ENCODE assay signal across 28 cellular contexts in genomic region chr17:75592364-75593020, GRCh38. TPM values are rescaled to one million over a fixed set of nuclear protein-coding genes. Genes with fewer than 3 reads are reported as not detected.
DNase-seq lines count a peak whose midpoint lies in the region; ATAC-seq, FAIRE-seq and TF ChIP-seq lines count a peak whose summit lies in the region.
"Had no signal": no experiment of that assay in that cellular context is flagged by ENCODE, and none has a peak within 500 bp of the region (broad histone marks: within the 10 kb centered on the region; RNA-seq: fewer than 3 reads in every experiment).

No MANE protein-coding gene starts in this region.

- no peaks in the 10 kb centered on the region for H3K9me3 ChIP-seq in T-helper 17 cell (ENCODE audit: control insufficient read depth, low read length, poor library complexity, severe bottlenecking)
- H3K9me3 ChIP-seq in HepG2 (ENCODE audit: low read length): no peaks in the 10 kb centered on the region
- H3K9me3 ChIP-seq in sigmoid colon: no peaks in the 10 kb centered on the region
- H3K9me3 ChIP-seq: BLaER1 treated with 17β-estradiol and CSF1 and Interleukin-3, amounts not matched to agents 10 nM and 100 nM had no signal

- TF ChIP-seq EP300 in HepG2 (IDR thresholded peaks at IDR 0.05; ENCODE audit: low read depth in 2 of 2, low read length in 2 of 2) (no peak), HepG2 (CRISPR knock-in tag; IDR thresholded peaks at IDR 0.05; ENCODE audit: borderline replicate concordance) (no peak), sigmoid colon (IDR thresholded peaks at IDR 0.05) (no peak)

- no peak overlapping the region for H3K4me3 Mint-ChIP-seq in activated CD8-positive, alpha-beta T cell treated with anti-CD3 and anti-CD28 coated beads, Interleukin-2, amount 10 ng/mL, durations not matched to agents 7 days and 5 days
- H3K4me3 Mint-ChIP-seq in activated CD8-positive, alpha-beta T cell treated with anti-CD3 and anti-CD28 coated beads for 36 hours: no peak overlapping the region
- no peak overlapping the region for H3K4me3 Mint-ChIP-seq in T-helper 17 cell
- H3K4me3 Mint-ChIP-seq: CD8-positive, alpha-beta T cell; HFFc6 had no signal

- H3K9ac ChIP-seq in HepG2 (ENCODE audit: insufficient read depth, low read depth, low read length): no peak overlapping the region

- peaks cover 22 to 38% of the 10 kb centered on the region in 2 experiments for H3K27me3 ChIP-seq in HepG2 (ENCODE audit: control insufficient read depth in 1 of 2, insufficient read depth in 2 of 2, low read length in 2 of 2)
- H3K27me3 ChIP-seq in sigmoid colon: peaks cover 0 to 4% (median 0%) of the 10 kb centered on the region in 3 donors
- H3K27me3 ChIP-seq: BLaER1 treated with 17β-estradiol and CSF1 and Interleukin-3, amounts not matched to agents 10 nM and 100 nM had no signal

- POLR2A ChIA-PET in activated CD8-positive, alpha-beta T cell treated with anti-CD3 and anti-CD28 coated beads, Interleukin-2, amount 10 ng/mL, durations not matched to agents 7 days and 5 days (lab: Charles Lee): interaction anchor here (0.8 kb wide), 1 partner anchor 11 kb away, joined by 5 read pairs; no protein-coding TSS in a partner anchor
- POLR2A ChIA-PET in activated CD8-positive, alpha-beta T cell treated with anti-CD3 and anti-CD28 coated beads for 36 hours (lab: Charles Lee): no interaction called here
- POLR2A ChIA-PET in HepG2 (lab: Yijun Ruan, JAX): interaction anchor here (1.2 kb wide), 1 partner anchor 39 kb away, joined by 3 read pairs; no protein-coding TSS in a partner anchor

- 56% methylated on average over 7 of the region's 17 CpGs for WGBS in HepG2 (ENCODE audit: low lambda C conversion rate)
- 88 to 93% methylated on average over 17 of the region's 17 CpGs for WGBS in sigmoid colon, 2 donors

- no peak for DNase-seq in activated CD8-positive, alpha-beta T cell treated with anti-CD3 and anti-CD28 coated beads, Interleukin-2, amount 10 ng/mL, durations not matched to agents 7 days and 5 days
- no peak for DNase-seq in activated CD8-positive, alpha-beta T cell treated with anti-CD3 and anti-CD28 coated beads for 36 hours
- no peak for DNase-seq in T-helper 17 cell
- no peak for DNase-seq in HepG2 (ENCODE audit: low spot score)
- peak; percentile 48 for DNase-seq in sigmoid colon
- DNase-seq in NCI-H2107 treated with DMSO at 0.1 percent for 48 hours (lab: John Stamatoyannopoulos, UW; ENCODE audit: unreplicated experiment): no peak
- DNase-seq: DMS153, GOT3, HFFc6, Karpas-422, NCI-H1694, NCI-H2081, NCI-H2171 treated with DMSO at 0.1 percent for 48 hours, NCI-H526, OCI-M1, SHP77 treated with DMSO at 0.1 percent for 48 hours had no signal

- in situ Hi-C loops in HepG2 (cut with HindIII; ENCODE audit: extremely low pct_ligation_motif_present, low pct_unique_long_range_greater_than_20kb): loop anchor here (10.0 kb wide), 1 partner anchor 168 kb away; no protein-coding TSS in a partner anchor

- H3K4me3 ChIP-seq in HepG2 (replicated peaks in 1 of 3; ENCODE audit: insufficient read depth in 1 of 3, low read depth in 2 of 3, low read length in 3 of 3) (no peak overlapping the region), sigmoid colon (no peak overlapping the region)
- H3K4me3 ChIP-seq: BLaER1 treated with 17β-estradiol and CSF1 and Interleukin-3, amounts not matched to agents 10 nM and 100 nM; SK-N-MC had no signal

- TF ChIP-seq POLR2A in HepG2 (IDR thresholded peaks at IDR 0.05; ENCODE audit: insufficient read depth in 1 of 2, low read depth in 2 of 2, low read length in 2 of 2) (no peak), sigmoid colon (IDR thresholded peaks at IDR 0.05) (no peak)

- no peaks in the 10 kb centered on the region for H4K20me1 ChIP-seq in HepG2 (ENCODE audit: insufficient read depth, low read length)

- peaks cover 21% of the 10 kb centered on the region for H3K4me1 Mint-ChIP-seq in activated CD8-positive, alpha-beta T cell treated with anti-CD3 and anti-CD28 coated beads, Interleukin-2, amount 10 ng/mL, durations not matched to agents 7 days and 5 days (ENCODE audit: low read depth)
- peaks cover under 1% of the 10 kb centered on the region for H3K4me1 Mint-ChIP-seq in activated CD8-positive, alpha-beta T cell treated with anti-CD3 and anti-CD28 coated beads for 36 hours (ENCODE audit: low read depth)
- peaks cover 6% of the 10 kb centered on the region for H3K4me1 Mint-ChIP-seq in T-helper 17 cell

- FAIRE-seq in HepG2 (lab: Jason Lieb, UNC): no peak
- FAIRE-seq: GM19239, HTR-8/SVneo, RCC 7860 had no signal

- no peak for ATAC-seq in activated CD8-positive, alpha-beta T cell treated with anti-CD3 and anti-CD28 coated beads, Interleukin-2, amount 10 ng/mL, durations not matched to agents 7 days and 5 days
- ATAC-seq in activated CD8-positive, alpha-beta T cell treated with anti-CD3 and anti-CD28 coated beads for 36 hours: no peak
- ATAC-seq in T-helper 17 cell (no peak), HepG2 (no peak), GM18907 (IDR thresholded peaks at IDR 0.05; ENCODE audit: unreplicated experiment) (no peak), HG03439 (IDR thresholded peaks at IDR 0.05; ENCODE audit: unreplicated experiment) (no peak)
- ATAC-seq: CD8-positive, alpha-beta T cell had no signal

- no peak overlapping the region for H3K4me2 ChIP-seq in HepG2 (ENCODE audit: low read depth, low read length)
- H3K4me2 ChIP-seq: BLaER1 treated with 17β-estradiol and CSF1 and Interleukin-3, amounts not matched to agents 10 nM and 100 nM had no signal

- no peaks in the 10 kb centered on the region for H3K36me3 ChIP-seq in HepG2 (replicated peaks in 1 of 2; ENCODE audit: control insufficient read depth in 1 of 2, insufficient read depth in 2 of 2, low read length in 2 of 2)
- no peaks in the 10 kb centered on the region for H3K36me3 ChIP-seq in sigmoid colon

- H3K9me3 Mint-ChIP-seq in activated CD8-positive, alpha-beta T cell treated with anti-CD3 and anti-CD28 coated beads, Interleukin-2, amount 10 ng/mL, durations not matched to agents 7 days and 5 days (ENCODE audit: insufficient read depth): no peaks in the 10 kb centered on the region
- H3K9me3 Mint-ChIP-seq in activated CD8-positive, alpha-beta T cell treated with anti-CD3 and anti-CD28 coated beads for 36 hours: no peaks in the 10 kb centered on the region
- H3K9me3 Mint-ChIP-seq: CD8-positive, alpha-beta T cell; HFFc6; IgD-negative memory B cell had no signal

- CTCF ChIA-PET in activated CD8-positive, alpha-beta T cell treated with anti-CD3 and anti-CD28 coated beads, Interleukin-2, amount 10 ng/mL, durations not matched to agents 7 days and 5 days (lab: Charles Lee): interaction anchor here (0.6 to 2.6 kb wide), 4 partner anchors 9 to 801 kb away, joined by 3 to 18 read pairs (median 3); partner anchors contain the start of gene SMIM5
- CTCF ChIA-PET in activated CD8-positive, alpha-beta T cell treated with anti-CD3 and anti-CD28 coated beads for 36 hours (lab: Charles Lee): interaction anchor here (1.8 kb wide), 1 partner anchor 157 kb away, joined by 5 read pairs; no protein-coding TSS in a partner anchor
- CTCF ChIA-PET in HepG2 (lab: Yijun Ruan, JAX; ENCODE audit: low intra/inter-chr PET ratio, low total read pairs): no interaction called here

- no peaks in the 10 kb centered on the region for H3K79me2 ChIP-seq in HepG2 (ENCODE audit: insufficient read depth, low read length)

- peak overlapping the region; percentile 18 for H3K27ac Mint-ChIP-seq in activated CD8-positive, alpha-beta T cell treated with anti-CD3 and anti-CD28 coated beads, Interleukin-2, amount 10 ng/mL, durations not matched to agents 7 days and 5 days
- no peak overlapping the region for H3K27ac Mint-ChIP-seq in activated CD8-positive, alpha-beta T cell treated with anti-CD3 and anti-CD28 coated beads for 36 hours
- H3K27ac Mint-ChIP-seq in T-helper 17 cell: peak overlapping the region; percentile 14
- H3K27ac Mint-ChIP-seq: CD8-positive, alpha-beta T cell; HFFc6 had no signal

- intact Hi-C loops in activated CD8-positive, alpha-beta T cell treated with anti-CD3 and anti-CD28 coated beads for 36 hours (cut with micrococcal nuclease): no loop called here
- intact Hi-C loops in HepG2 (cut with micrococcal nuclease; ENCODE audit: unreplicated experiment): no loop called here
- intact Hi-C loops in sigmoid colon (cut with DNase I): no loop called here

- H3K4me1 ChIP-seq in HepG2 (ENCODE audit: insufficient read depth, low read length) (peaks cover 29% of the 10 kb centered on the region), sigmoid colon (peaks cover 3 to 17% (median 9%) of the 10 kb centered on the region in 4 donors)

- H3K27me3 Mint-ChIP-seq in activated CD8-positive, alpha-beta T cell treated with anti-CD3 and anti-CD28 coated beads, Interleukin-2, amount 10 ng/mL, durations not matched to agents 7 days and 5 days (ENCODE audit: low read depth): no peaks in the 10 kb centered on the region
- no peaks in the 10 kb centered on the region for H3K27me3 Mint-ChIP-seq in activated CD8-positive, alpha-beta T cell treated with anti-CD3 and anti-CD28 coated beads for 36 hours
- H3K27me3 Mint-ChIP-seq in T-helper 17 cell: no peaks in the 10 kb centered on the region
- H3K27me3 Mint-ChIP-seq: IgD-negative memory B cell had no signal

- BruUV-seq in HepG2 (replicated peaks; lab: Mats Ljungman, UMichigan): no TSS peak

- no peak for TF ChIP-seq RAD21 in HepG2 (CRISPR knock-in tag; IDR thresholded peaks at IDR 0.05)

- TF ChIP-seq CTCF in activated CD8-positive, alpha-beta T cell treated with anti-CD3 and anti-CD28 coated beads for 36 hours (IDR thresholded peaks at IDR 0.05): no peak
- TF ChIP-seq CTCF in HepG2 (CRISPR knock-in tag; IDR thresholded peaks at IDR 0.05) (no peak), sigmoid colon (IDR thresholded peaks at IDR 0.05) (no peak)

- H3K36me3 Mint-ChIP-seq in activated CD8-positive, alpha-beta T cell treated with anti-CD3 and anti-CD28 coated beads, Interleukin-2, amount 10 ng/mL, durations not matched to agents 7 days and 5 days (ENCODE audit: low read depth): no peaks in the 10 kb centered on the region
- H3K36me3 Mint-ChIP-seq in activated CD8-positive, alpha-beta T cell treated with anti-CD3 and anti-CD28 coated beads for 36 hours (ENCODE audit: low read depth): no peaks in the 10 kb centered on the region
- no peaks in the 10 kb centered on the region for H3K36me3 Mint-ChIP-seq in T-helper 17 cell (ENCODE audit: low read depth)
- H3K36me3 Mint-ChIP-seq: CD8-positive, alpha-beta T cell; IgD-negative memory B cell had no signal

- no peak overlapping the region for H2AFZ ChIP-seq in HepG2 (ENCODE audit: low read length)

- no peak overlapping the region for H3K27ac ChIP-seq in HepG2 (ENCODE audit: extremely low read length, insufficient read depth, low read length)
- no peak overlapping the region for H3K27ac ChIP-seq in sigmoid colon
- H3K27ac ChIP-seq: 22Rv1, SK-N-MC had no signal

RNA-seq across cellular contexts. Expression of gene MYO15B, which starts 4.9 kb away (rescaled TPM):
- 10 to 100 TPM; 26.9 to 27.8 TPM for total RNA-seq in activated CD8-positive, alpha-beta T cell treated with anti-CD3 and anti-CD28 coated beads, Interleukin-2, amount 10 ng/mL, durations not matched to agents 7 days and 5 days
- 10 to 100 TPM; 24.9 to 28.7 TPM for total RNA-seq in activated CD8-positive, alpha-beta T cell treated with anti-CD3 and anti-CD28 coated beads for 36 hours
- total RNA-seq in T-helper 17 cell: 10 to 100 TPM; 42.2 to 69.3 TPM
- total RNA-seq in HepG2 (2016; rRNA removed; fragmentation: Illumina TruSeq; extraction: Trizol): 1.9 and 2.8 TPM in 2 replicates
- total RNA-seq in HepG2 (2016; cell fraction: cytosol; rRNA removed; fragmentation: Illumina TruSeq; extraction: Trizol; ENCODE audit: low read depth): 0.61 and 0.79 TPM in 2 replicates
- 1.1 and 2.7 TPM in 2 replicates for total RNA-seq in HepG2 (2016; cell fraction: insoluble cytoplasmic fraction; rRNA removed; fragmentation: Illumina TruSeq; extraction: Trizol)
- 0.83 and 1.2 TPM in 2 replicates for total RNA-seq in HepG2 (2016; cell fraction: membrane; rRNA removed; fragmentation: Illumina TruSeq; extraction: Trizol)
- total RNA-seq in HepG2 (2016; cell fraction: nucleus; rRNA removed; fragmentation: Illumina TruSeq; extraction: Trizol): 3.0 and 3.8 TPM in 2 replicates
- polyA plus RNA-seq in HepG2 (2011; rRNA removed): 8.1 and 11.2 TPM in 2 replicates
- polyA plus RNA-seq in HepG2 (2011; cell fraction: cytosol; rRNA removed): 1.6 and 2.5 TPM in 2 replicates
- polyA plus RNA-seq in HepG2 (2011; cell fraction: nucleus; rRNA removed): 122 and 144 TPM in 2 replicates
- 9.5 and 12.7 TPM in 2 replicates for polyA plus RNA-seq in HepG2 (2012)
- 0.53 and 1.00 TPM in 2 replicates for polyA plus RNA-seq in HepG2 (2016; cell fraction: cytosol; fragmentation: Illumina TruSeq; extraction: Trizol; ENCODE audit: low read depth)
- polyA plus RNA-seq in HepG2 (2016; cell fraction: insoluble cytoplasmic fraction; fragmentation: Illumina TruSeq; extraction: Trizol; ENCODE audit: low read depth): 0.63 and 1.4 TPM in 2 replicates
- 0.49 and 0.86 TPM in 2 replicates for polyA plus RNA-seq in HepG2 (2016; cell fraction: membrane; fragmentation: Illumina TruSeq; extraction: Trizol; ENCODE audit: low read depth)
- 12.0 and 13.6 TPM in 2 replicates for polyA plus RNA-seq in HepG2 (2016; cell fraction: nucleus; fragmentation: Illumina TruSeq; extraction: Trizol; ENCODE audit: insufficient read depth, low read depth)
- 7.2 and 13.2 TPM in 2 replicates for polyA minus RNA-seq in HepG2 (2011; rRNA and poly(A)+ RNA removed; ENCODE audit: low replicate concordance)
- 3.0 and 6.8 TPM in 2 replicates for polyA minus RNA-seq in HepG2 (2011; cell fraction: cytosol; rRNA and poly(A)+ RNA removed)
- 16.5 and 25.7 TPM in 2 replicates for polyA minus RNA-seq in HepG2 (2011; cell fraction: nucleus; rRNA and poly(A)+ RNA removed)
- 100 to 1,000 TPM in 1 of 4 donors, 10 to 100 TPM in 3; 33.1 to 117 (median 52.0) TPM for total RNA-seq in sigmoid colon
- 100 to 1,000 TPM; 212 to 460 (median 250) TPM for polyA plus RNA-seq in sigmoid colon

RNA-seq across cellular contexts. Expression of gene SMIM5, which starts 40.7 kb away (rescaled TPM):
- under 1 TPM in 1 of 2 experiments, not detected in 1; 0.31 TPM for total RNA-seq in activated CD8-positive, alpha-beta T cell treated with anti-CD3 and anti-CD28 coated beads, Interleukin-2, amount 10 ng/mL, durations not matched to agents 7 days and 5 days
- total RNA-seq in activated CD8-positive, alpha-beta T cell treated with anti-CD3 and anti-CD28 coated beads for 36 hours: under 1 TPM; 0.07 to 0.25 TPM
- total RNA-seq in T-helper 17 cell (1 to 10 TPM in 1 of 2 donors, under 1 TPM in 1; 0.40 to 8.4 TPM), HepG2 (2016; rRNA removed; fragmentation: Illumina TruSeq; extraction: Trizol) (not detected in 2 replicates), sigmoid colon (1 to 10 TPM in 3 of 4 donors, under 1 TPM in 1; 0.82 to 7.2 (median 3.8) TPM)
- not detected in 2 replicates for total RNA-seq in HepG2 (2016; cell fraction: cytosol; rRNA removed; fragmentation: Illumina TruSeq; extraction: Trizol; ENCODE audit: low read depth)
- 0.09 TPM in 1 of 2 replicates, not detected in the other for total RNA-seq in HepG2 (2016; cell fraction: insoluble cytoplasmic fraction; rRNA removed; fragmentation: Illumina TruSeq; extraction: Trizol)
- not detected in 2 replicates for total RNA-seq in HepG2 (2016; cell fraction: membrane; rRNA removed; fragmentation: Illumina TruSeq; extraction: Trizol)
- total RNA-seq in HepG2 (2016; cell fraction: nucleus; rRNA removed; fragmentation: Illumina TruSeq; extraction: Trizol): not detected in 2 replicates
- polyA plus RNA-seq in HepG2 (2011; rRNA removed) (0.05 TPM in 1 of 2 replicates, not detected in the other), sigmoid colon (10 to 100 TPM in 1 of 3 donors, 1 to 10 TPM in 2; 5.5 to 29.6 (median 6.0) TPM)
- 0.05 TPM in 1 of 2 replicates, not detected in the other for polyA plus RNA-seq in HepG2 (2011; cell fraction: cytosol; rRNA removed)
- polyA plus RNA-seq in HepG2 (2011; cell fraction: nucleus; rRNA removed): 0.35 and 0.80 TPM in 2 replicates
- 0.20 and 0.48 TPM in 2 replicates for polyA plus RNA-seq in HepG2 (2012)
- not detected in 2 replicates for polyA plus RNA-seq in HepG2 (2016; cell fraction: cytosol; fragmentation: Illumina TruSeq; extraction: Trizol; ENCODE audit: low read depth)
- polyA plus RNA-seq in HepG2 (2016; cell fraction: insoluble cytoplasmic fraction; fragmentation: Illumina TruSeq; extraction: Trizol; ENCODE audit: low read depth): 0.14 TPM in 1 of 2 replicates, not detected in the other
- not detected in 2 replicates for polyA plus RNA-seq in HepG2 (2016; cell fraction: membrane; fragmentation: Illumina TruSeq; extraction: Trizol; ENCODE audit: low read depth)
- polyA plus RNA-seq in HepG2 (2016; cell fraction: nucleus; fragmentation: Illumina TruSeq; extraction: Trizol; ENCODE audit: insufficient read depth, low read depth): not detected in 2 replicates
- polyA minus RNA-seq in HepG2 (2011; rRNA and poly(A)+ RNA removed; ENCODE audit: low replicate concordance): not detected in 2 replicates
- not detected in 2 replicates for polyA minus RNA-seq in HepG2 (2011; cell fraction: cytosol; rRNA and poly(A)+ RNA removed)
- 0.26 TPM in 1 of 2 replicates, not detected in the other for polyA minus RNA-seq in HepG2 (2011; cell fraction: nucleus; rRNA and poly(A)+ RNA removed)
- total RNA-seq: G401, M059J had no signal
